11 cellular contexts compared by ENCODE assay signal in genomic region chr1:2134604-2135307, GRCh38. TPM values are rescaled to one million over a fixed set of nuclear protein-coding genes. Genes with fewer than 3 reads are reported as not detected.
DNase-seq lines count a peak whose midpoint lies in the region; ATAC-seq, FAIRE-seq and TF ChIP-seq lines count a peak whose summit lies in the region.
"Had no signal": no experiment of that assay in that cellular context is flagged by ENCODE, and none has a peak within 500 bp of the region (broad histone marks: within the 10 kb centered on the region; RNA-seq: fewer than 3 reads in every experiment).

No MANE protein-coding gene starts in this region.

- TF ChIP-seq CTCF in left ventricle myocardium inferior (IDR thresholded peaks at IDR 0.05; ENCODE audit: borderline replicate concordance) = no peak
- no peak for TF ChIP-seq CTCF in ovary (IDR thresholded peaks at IDR 0.05)

- TF ChIP-seq EP300 in ovary (IDR thresholded peaks at IDR 0.05) = no peak

- FAIRE-seq in GM12891 (lab: Jason Lieb, UNC) = no peak

- H2AFZ ChIP-seq in ACC112 (ENCODE audit: low read length, unreplicated experiment) = peak overlapping the region; percentile 53

- intact Hi-C loops in left ventricle myocardium inferior (cut with micrococcal nuclease) (no loop called here), ovary (cut with DNase I) (loop anchor here in 1 of 4 donors (10.0 kb wide), 1 partner anchor 1180 kb away; no protein-coding TSS in a partner anchor)

- 89 to 90% (median 89%) methylated on average over 40 of the region's 40 CpGs for WGBS in ovary, 3 donors

- peaks cover 5% of the 10 kb centered on the region; the same call in 1 of the 2 replicates for H3K27me3 ChIP-seq in ACC112 (ENCODE audit: insufficient read depth, low read length)
- H3K27me3 ChIP-seq in left ventricle myocardium inferior (ENCODE audit: low read depth) = no peaks in the 10 kb centered on the region
- no peaks in the 10 kb centered on the region for H3K27me3 ChIP-seq in ovary

- H3K4me3 ChIP-seq in ACC112 (ENCODE audit: low read depth, low read length) (no peak overlapping the region), SK-N-MC (peak overlapping the region; percentile 24; the same call in 1 of the 2 replicates), left ventricle myocardium inferior (peak overlapping the region; percentile 17), ovary (no peak overlapping the region)

- H3K27ac ChIP-seq in ACC112 (ENCODE audit: low read depth, low read length) = peak overlapping the region; percentile 39; the same call in 1 of the 2 replicates
- peak overlapping the region; percentile 12; the same call in 1 of the 2 replicates for H3K27ac ChIP-seq in SK-N-MC
- H3K27ac ChIP-seq in left ventricle myocardium inferior (replicated peaks) = peak overlapping the region; percentile 86
- no peak overlapping the region for H3K27ac ChIP-seq in ovary
- H3K27ac ChIP-seq: WERI-Rb-1 had no signal

- DNase-seq in SK-N-MC (ENCODE audit: low read depth, low spot score) (no peak), left ventricle myocardium inferior (peak; percentile 16), ovary (peak in 4 of 5 donors; percentile 46 to 56 (median 52)), SW 1271 (lab: John Stamatoyannopoulos, UW) (no peak), GM12891 (ENCODE audit: insufficient read length, low spot score) (no peak)
- DNase-seq: effector CD8-positive, alpha-beta T cell; NCI-H1105; WERI-Rb-1 had no signal

- H3K9ac ChIP-seq in SK-N-MC (ENCODE audit: insufficient read length) = peak overlapping the region; percentile 22

- no peak for ATAC-seq in GM18505 (IDR thresholded peaks at IDR 0.05; ENCODE audit: unreplicated experiment)
- ATAC-seq in HG03469 (IDR thresholded peaks at IDR 0.05; ENCODE audit: unreplicated experiment) = no peak

- H3K4me1 ChIP-seq in ACC112 (ENCODE audit: control insufficient read depth, insufficient read depth, low read length, unreplicated experiment) = peaks cover 22% of the 10 kb centered on the region
- H3K4me1 ChIP-seq in left ventricle myocardium inferior = peaks cover 41% of the 10 kb centered on the region
- peaks cover 2% of the 10 kb centered on the region for H3K4me1 ChIP-seq in ovary (ENCODE audit: insufficient read depth)

- H3K36me3 ChIP-seq in ACC112 (ENCODE audit: insufficient read depth, low read length) (no peaks in the 10 kb centered on the region), SK-N-MC (ENCODE audit: insufficient read depth, low read length) (no peaks in the 10 kb centered on the region), left ventricle myocardium inferior (no peaks in the 10 kb centered on the region), ovary (no peaks in the 10 kb centered on the region)
- H3K36me3 ChIP-seq: WERI-Rb-1 had no signal

- H3K79me2 ChIP-seq in ACC112 (ENCODE audit: control insufficient read depth, insufficient read depth, low read length, unreplicated experiment) = no peaks in the 10 kb centered on the region

- no peak for TF ChIP-seq POLR2A in ovary (IDR thresholded peaks at IDR 0.05)
- TF ChIP-seq POLR2A in GM18505 (IDR thresholded peaks at IDR 0.05; ENCODE audit: borderline replicate concordance, extremely low read depth, insufficient read depth, insufficient read length) = no peak
- TF ChIP-seq POLR2A in GM12891 (IDR thresholded peaks at IDR 0.05; ENCODE audit: low read depth, low read length) = no peak

- H3K9me3 ChIP-seq in SK-N-MC (ENCODE audit: low read depth, low read length) (no peaks in the 10 kb centered on the region), left ventricle myocardium inferior (replicated peaks) (no peaks in the 10 kb centered on the region), ovary (no peaks in the 10 kb centered on the region)

TF ChIP-seq in GM12891, 5 proteins besides CTCF, POLR2A, EP300 and RAD21:
- TF ChIP-seq POU2F2 (IDR thresholded peaks at IDR 0.05; ENCODE audit: low read depth, low read length) (no peak), TAF1 (IDR thresholded peaks at IDR 0.05; ENCODE audit: low read depth, low read length) (no peak), PAX5 (IDR thresholded peaks at IDR 0.05; ENCODE audit: insufficient read depth, low read length, severe bottlenecking) (no peak), SPI1 (IDR thresholded peaks at IDR 0.05; ENCODE audit: low read depth, low read length) (no peak), POLR2AphosphoS5 (IDR thresholded peaks at IDR 0.05; ENCODE audit: low read depth, low read length) (no peak)

RNA-seq across cellular contexts. Expression of gene FAAP20, which starts 59.8 kb away (rescaled TPM):
- 37.0 TPM for total RNA-seq in left ventricle myocardium inferior
- 10 to 100 TPM; 32.7 to 96.1 (median 61.7) TPM for total RNA-seq in ovary
- 10 to 100 TPM in 1 of 2 donors, 1 to 10 TPM in 1; 3.4 to 69.2 TPM for polyA plus RNA-seq in ovary
- polyA plus RNA-seq in GM12891 (2012; ENCODE audit: low read depth, missing spikeins) = 47.2 TPM

Comparison
In these comparisons a context has a peak if more than half of its experiments do, and no peak if none do; other contexts are left out.
1. H3K27ac ChIP-seq: peak in ACC112 (single experiment), SK-N-MC (single experiment) and left ventricle myocardium inferior (single experiment); none in ovary (0 of 2).
2. H3K4me3 ChIP-seq: peak in SK-N-MC (single experiment) and left ventricle myocardium inferior (single experiment); none in ACC112 (single experiment) and ovary (single experiment).
3. DNase-seq: peak in left ventricle myocardium inferior (single experiment) and ovary (4 of 5); none in SK-N-MC (single experiment), SW 1271 (0 of 2) and GM12891 (single experiment).